In the genomic region with DNA sequence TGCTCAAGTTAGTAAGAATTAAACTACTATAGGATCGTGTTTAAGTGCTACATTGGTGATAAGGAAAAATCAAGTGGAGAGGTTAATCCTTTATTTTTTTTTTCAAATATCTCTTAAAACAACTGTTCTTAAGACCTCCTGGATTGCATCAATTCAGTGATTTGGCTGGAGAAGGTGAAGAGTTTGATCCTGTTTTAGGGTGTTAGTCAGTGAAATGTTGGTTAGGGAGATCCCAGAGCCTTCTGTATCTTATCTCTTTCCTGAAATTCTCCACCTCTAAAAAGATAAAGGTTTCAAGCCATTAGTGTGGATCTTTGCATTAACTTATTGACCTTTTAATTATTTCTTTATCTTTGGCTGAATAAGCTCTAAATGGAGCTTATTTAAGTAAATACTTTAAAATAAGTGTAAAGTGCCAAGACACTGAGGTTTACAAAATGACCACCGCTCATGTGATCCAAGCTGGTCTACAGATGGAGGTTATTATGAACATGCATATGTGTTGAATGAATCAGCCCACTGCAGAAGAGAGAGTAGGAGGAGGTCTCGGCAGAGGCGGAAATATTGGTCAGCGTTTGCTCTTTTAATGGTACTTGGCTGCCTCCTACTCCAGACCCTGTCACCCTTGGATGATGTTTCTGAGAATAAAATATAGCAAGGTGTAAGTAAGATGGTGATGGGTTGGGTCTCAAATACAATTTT, we compare ENCODE assay signal across 20 cellular contexts. TPM values are rescaled to one million over a fixed set of nuclear protein-coding genes. Genes with fewer than 3 reads are reported as not detected.
A peak's percentile ranks its signal among the peaks of the same experiment; 100 is the strongest.
DNase-seq lines count a peak whose midpoint lies in the region; ATAC-seq and TF ChIP-seq lines count a peak whose summit lies in the region.
"Had no signal": no experiment of that assay in that cellular context is flagged by ENCODE, and none has a peak within 500 bp of the region (broad histone marks: within the 10 kb centered on the region; RNA-seq: fewer than 3 reads in every experiment).

No MANE protein-coding gene starts in this region.

- H3K4me3 ChIP-seq in AG09309 (ENCODE audit: control insufficient read depth, low read depth, low read length) (no peak overlapping the region), SJCRH30 (no peak overlapping the region)
- H3K4me3 ChIP-seq: gastroesophageal sphincter, lung, psoas muscle had no signal

- no peaks in the 10 kb centered on the region for H3K27me3 ChIP-seq in SJCRH30
- H3K27me3 ChIP-seq: gastroesophageal sphincter had no signal

- no peak for TF ChIP-seq CTCF in AG09309 (IDR thresholded peaks at IDR 0.05; ENCODE audit: control insufficient read depth, insufficient read depth, low read depth, low read length, missing control alignments)

- no peaks in the 10 kb centered on the region for H3K9me3 ChIP-seq in SJCRH30 (replicated peaks)
- H3K9me3 ChIP-seq: gastroesophageal sphincter, psoas muscle had no signal

- peak; percentile 66 for DNase-seq in AG09309 (ENCODE audit: low read depth)
- DNase-seq in HT1080 (ENCODE audit: low read depth), result peak; percentile 88
- peak; percentile 58 for DNase-seq in astrocyte of the hippocampus (ENCODE audit: low read depth, low spot score)
- peak; percentile 80 for DNase-seq in iris pigment epithelial cell (ENCODE audit: low read depth)
- no peak for DNase-seq in SJCRH30
- DNase-seq: activated CD4-positive, alpha-beta T cell treated with anti-CD3 and anti-CD28 coated beads, Interleukin-2, amount 10 ng/mL, durations not matched to agents 7 days and 5 days; caudate nucleus; effector memory CD8-positive, alpha-beta T cell; GDM1; MV-4-11; NCI-H2029 treated with DMSO at 0.1 percent for 48 hours; NCI-H526; nephron progenitor cell; psoas muscle had no signal

- H3K36me3 ChIP-seq in SJCRH30, result no peaks in the 10 kb centered on the region
- H3K36me3 ChIP-seq: gastroesophageal sphincter had no signal

- H3K27ac ChIP-seq in SJCRH30, result no peak overlapping the region
- H3K27ac ChIP-seq: gastroesophageal sphincter, psoas muscle had no signal

- no peak for ATAC-seq in GM19397 (IDR thresholded peaks at IDR 0.05; ENCODE audit: unreplicated experiment)
- no peak for ATAC-seq in HG03432 (IDR thresholded peaks at IDR 0.05; ENCODE audit: unreplicated experiment)
- ATAC-seq in GM21360 (IDR thresholded peaks at IDR 0.05; ENCODE audit: unreplicated experiment), result no peak
- ATAC-seq: effector memory CD8-positive, alpha-beta T cell; gastroesophageal sphincter; HepG2; psoas muscle had no signal

- peaks cover 2% of the 10 kb centered on the region; the same call in 1 of the 2 replicates for H3K4me1 ChIP-seq in SJCRH30
- H3K4me1 ChIP-seq: gastroesophageal sphincter, psoas muscle had no signal

RNA-seq across cellular contexts. Expression of a gene that starts 51.8 kb away (rescaled TPM):
- total RNA-seq in HT1080 (2014; rRNA removed; shearing (Covaris generic)), result 2.4 and 3.8 TPM in 2 replicates
- 0.67 and 1.1 TPM in 2 replicates for polyA plus RNA-seq in HT1080 (2015; cell fraction: cytosol; rRNA removed)
- 1.3 and 1.6 TPM in 2 replicates for polyA plus RNA-seq in HT1080 (2015; cell fraction: nucleus; rRNA removed)
- 0.47 and 0.71 TPM in 2 replicates for total RNA-seq in SJCRH30 (2014; rRNA removed; shearing (Covaris generic))
- total RNA-seq: activated CD4-positive, alpha-beta T cell treated with anti-CD3 and anti-CD28 coated beads, Interleukin-2, amount 10 ng/mL, durations not matched to agents 7 days and 5 days; HepG2 had no signal
- polyA plus RNA-seq: HepG2 had no signal

Comparison
In these comparisons a context has a peak if more than half of its experiments do, and no peak if none do; other contexts are left out.
1. DNase-seq: peak in AG09309 (single experiment), HT1080 (single experiment), astrocyte of the hippocampus (single experiment) and iris pigment epithelial cell (single experiment); none in SJCRH30 (0 of 2).